In the genomic region with DNA sequence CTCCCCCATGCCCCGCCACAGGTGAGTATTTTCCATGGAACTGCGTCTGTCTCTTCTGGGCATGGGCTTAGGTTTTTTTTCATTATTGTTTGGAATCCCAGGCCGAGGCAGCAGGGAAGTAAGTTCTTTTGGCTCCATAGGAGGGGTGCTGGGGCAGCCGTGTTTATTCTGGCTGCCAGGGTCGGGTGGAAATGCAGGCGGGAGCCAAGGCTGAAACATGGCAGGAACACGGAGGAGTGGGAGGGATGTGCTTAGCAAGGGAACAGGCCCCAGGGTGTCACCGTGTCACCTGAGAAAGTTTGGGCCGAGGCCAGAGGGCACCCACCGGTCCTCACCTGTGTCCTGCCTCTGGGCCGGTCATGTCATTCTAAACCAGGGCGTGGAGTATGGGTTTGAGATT, we compare ENCODE assay signal across 1 cellular context.
TF ChIP-seq lines count a peak whose summit lies in the region.

No MANE protein-coding gene starts in this region.

TF ChIP-seq in HepG2, 621 proteins besides CTCF, POLR2A, EP300 and RAD21:
- TF ChIP-seq AGO2 (optimal IDR thresholded peaks at IDR 0.05; ENCODE audit: low read depth, low read length) = peak; percentile 11
- no peak for TF ChIP-seq SP140L (CRISPR knock-in tag; IDR thresholded peaks at IDR 0.05; ENCODE audit: borderline replicate concordance)
